Comparison of ENCODE assay signal across 21 cellular contexts in the genomic region with DNA sequence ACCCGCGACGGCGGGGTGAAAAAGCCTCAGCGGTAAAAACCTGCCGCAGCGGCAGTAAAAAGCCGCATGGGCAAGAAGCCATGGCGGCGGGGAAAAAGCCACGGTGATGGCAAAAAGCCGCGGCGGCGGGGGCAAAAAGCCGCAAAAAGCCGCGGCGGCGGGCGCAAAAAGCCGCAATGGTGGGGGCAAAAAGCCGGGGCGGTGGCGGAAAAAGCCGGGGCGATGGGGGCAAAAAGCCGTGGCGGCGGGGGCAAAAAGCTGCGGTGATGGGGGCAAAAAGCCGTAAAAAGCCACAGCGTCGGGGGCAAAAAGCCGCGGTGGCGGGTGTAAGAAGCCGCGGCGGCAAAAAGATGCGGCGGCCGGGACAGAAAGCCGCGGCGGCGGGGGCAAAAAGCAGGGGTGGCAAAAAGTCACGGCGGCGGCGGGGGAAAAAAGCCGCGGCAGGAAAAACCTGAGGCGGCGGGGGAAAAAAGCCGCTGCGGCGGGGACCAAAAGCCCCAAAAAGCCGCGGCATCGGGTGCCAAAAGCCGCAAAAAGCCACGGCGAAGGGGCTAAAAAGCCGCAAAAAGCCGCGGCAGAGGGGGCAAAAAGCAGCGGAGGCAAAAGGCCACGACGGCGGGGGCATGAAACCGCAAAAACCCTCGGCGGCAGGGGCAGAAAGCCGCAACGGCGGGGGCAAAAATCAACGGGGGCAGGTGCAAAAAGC.
"Had no signal": no experiment of that assay in that cellular context is flagged by ENCODE, and none has a peak within 500 bp of the region (broad histone marks: within the 10 kb centered on the region; RNA-seq: fewer than 3 reads in every experiment).

No MANE protein-coding gene starts in this region.

- H3K4me3 ChIP-seq: colonic mucosa, esophagus squamous epithelium, gastroesophageal sphincter, left lung, lower lobe of right lung, neural progenitor cell, psoas muscle, sigmoid colon, skin epidermis, stomach, thoracic aorta, uterus had no signal

- DNase-seq: colonic mucosa; esophagus squamous epithelium; glutamatergic neuron; islet precursor cell; natural killer cell; retina; sigmoid colon; stimulated activated CD4-positive, alpha-beta T cell treated with anti-CD3 and anti-CD28 coated beads, Interleukin-12 subunit alpha, Interleukin-12 subunit beta, amount 100 ng/mL, for 4 hours; stimulated activated naive CD4-positive, alpha-beta T cell; stomach; substantia nigra; trophoblast cell; uterus had no signal

- H3K27me3 ChIP-seq: colonic mucosa, neural progenitor cell, uterus had no signal

- H3K4me1 ChIP-seq: colonic mucosa, esophagus squamous epithelium, gastroesophageal sphincter, left lung, lower lobe of right lung, neural progenitor cell, parathyroid adenoma, psoas muscle, sigmoid colon, stomach, uterus had no signal

- ATAC-seq: gastroesophageal sphincter, left lung, lower lobe of right lung, natural killer cell, psoas muscle had no signal

- H2AFZ ChIP-seq: neural progenitor cell, parathyroid adenoma had no signal

- H3K27ac ChIP-seq: colonic mucosa, esophagus squamous epithelium, gastroesophageal sphincter, left lung, lower lobe of right lung, neural progenitor cell, parathyroid adenoma, psoas muscle, sigmoid colon, skin epidermis, stomach, thoracic aorta, uterus had no signal

- H3K79me2 ChIP-seq: parathyroid adenoma had no signal

- H3K9me3 ChIP-seq: colonic mucosa, lower lobe of right lung, psoas muscle, thoracic aorta had no signal

- H3K9ac ChIP-seq: neural progenitor cell, parathyroid adenoma had no signal

- H3K4me2 ChIP-seq: neural progenitor cell had no signal

- H3K36me3 ChIP-seq: colonic mucosa, esophagus squamous epithelium, gastroesophageal sphincter, left lung, lower lobe of right lung, neural progenitor cell, sigmoid colon, stomach, thoracic aorta, uterus had no signal
